Comparison of ENCODE assay signal across 27 cellular contexts in the genomic region with DNA sequence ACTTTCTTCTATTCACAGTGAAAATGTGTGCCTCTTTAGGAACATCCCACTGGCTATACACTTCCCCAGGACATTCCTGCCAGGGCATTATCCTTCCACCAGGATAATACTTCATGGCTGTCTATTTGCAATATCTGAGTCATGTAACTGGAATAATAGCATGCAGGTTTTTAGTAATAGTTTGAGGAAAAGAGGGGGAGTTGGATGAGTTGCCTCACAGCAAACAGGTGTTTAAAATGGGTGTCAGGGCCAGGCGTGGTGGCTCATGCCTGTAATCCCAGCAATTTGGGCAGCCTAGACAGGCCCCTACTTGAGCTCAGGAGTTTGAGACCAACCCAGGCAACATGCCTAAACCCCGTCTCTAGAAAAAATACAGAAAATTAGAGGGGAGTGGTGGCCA.
"Had no signal": no experiment of that assay in that cellular context is flagged by ENCODE, and none has a peak within 500 bp of the region (broad histone marks: within the 10 kb centered on the region; RNA-seq: fewer than 3 reads in every experiment).

No MANE protein-coding gene starts in this region.

- H3K27me3 Mint-ChIP-seq: activated CD4-positive, alpha-beta memory T cell treated with anti-CD3 and anti-CD28 coated beads, Interleukin-2, amount 10 ng/mL, durations not matched to agents 7 days and 5 days; activated CD4-positive, alpha-beta T cell treated with anti-CD3 and anti-CD28 coated beads, Interleukin-2, amount 10 ng/mL, durations not matched to agents 24 days and 14 days; dendritic cell treated with granulocyte-macrophage colony-stimulating factor and Interleukin-4, amounts not matched to agents 40 ng/mL and 50 ng/mL, for 4 days had no signal

- DNase-seq: activated CD4-positive, alpha-beta memory T cell treated with anti-CD3 and anti-CD28 coated beads, Interleukin-2, amount 10 ng/mL, durations not matched to agents 7 days and 5 days; activated CD4-positive, alpha-beta T cell treated with anti-CD3 and anti-CD28 coated beads, Interleukin-2, amount 10 ng/mL, durations not matched to agents 24 days and 14 days; activated effector memory CD4-positive, alpha-beta T cell treated with Interleukin-2 at 50 U/mL for 16 hours; activated naive CD4-positive, alpha-beta T cell treated with anti-CD3 and anti-CD28 coated beads for 36 hours; activated naive CD8-positive, alpha-beta T cell treated with anti-CD3 and anti-CD28 coated beads, Interleukin-2, amount 10 ng/mL, durations not matched to agents 7 days and 5 days; activated T-cell treated with anti-CD3 and anti-CD28 coated beads, Interleukin-2, amount 50 U/mL, for 72 hours; amygdala; body of pancreas; caudate nucleus; effector CD4-positive, alpha-beta T cell; heart left ventricle; islet precursor cell; left colon; naive thymus-derived CD4-positive, alpha-beta T cell; ovary; spleen; stimulated activated CD4-positive, alpha-beta T cell treated with anti-CD3 and anti-CD28 coated beads, Interleukin-4, amount 100 ng/mL, for 1 hour; stimulated activated naive CD4-positive, alpha-beta T cell; testis; trophoblast cell had no signal

- H3K4me1 Mint-ChIP-seq: activated CD4-positive, alpha-beta memory T cell treated with anti-CD3 and anti-CD28 coated beads, Interleukin-2, amount 10 ng/mL, durations not matched to agents 7 days and 5 days; activated CD4-positive, alpha-beta T cell treated with anti-CD3 and anti-CD28 coated beads, Interleukin-2, amount 10 ng/mL, durations not matched to agents 24 days and 14 days; activated naive CD8-positive, alpha-beta T cell treated with anti-CD3 and anti-CD28 coated beads, Interleukin-2, amount 10 ng/mL, durations not matched to agents 7 days and 5 days had no signal

- ATAC-seq: activated CD4-positive, CD25-positive, alpha-beta regulatory T cell treated with anti-CD3 and anti-CD28 coated beads, Interleukin-2, amount 50 U/mL, for 24 hours; activated T-cell treated with anti-CD3 and anti-CD28 coated beads, Interleukin-2, amount 50 U/mL, for 72 hours; body of pancreas; gastroesophageal sphincter; heart left ventricle; left colon; naive thymus-derived CD4-positive, alpha-beta T cell had no signal

- H3K9me3 ChIP-seq: body of pancreas, esophagus muscularis mucosa, gastroesophageal sphincter, heart left ventricle, ovary, prostate gland, spleen, testis had no signal

- H3K4me3 ChIP-seq: body of pancreas, esophagus muscularis mucosa, gastroesophageal sphincter, heart left ventricle, lung, ovary, prostate gland, spleen, testis had no signal

- H3K36me3 ChIP-seq: esophagus muscularis mucosa, gastroesophageal sphincter, heart left ventricle, ovary, prostate gland, spleen had no signal

- H3K36me3 Mint-ChIP-seq: activated naive CD8-positive, alpha-beta T cell treated with anti-CD3 and anti-CD28 coated beads, Interleukin-2, amount 10 ng/mL, durations not matched to agents 7 days and 5 days; naive thymus-derived CD4-positive, alpha-beta T cell had no signal

- H3K27ac ChIP-seq: body of pancreas, esophagus muscularis mucosa, gastroesophageal sphincter, heart left ventricle, ovary, prostate gland, spleen, testis, VCaP had no signal

- H3K27ac Mint-ChIP-seq: activated CD4-positive, alpha-beta memory T cell treated with anti-CD3 and anti-CD28 coated beads, Interleukin-2, amount 10 ng/mL, durations not matched to agents 7 days and 5 days; activated CD4-positive, alpha-beta T cell treated with anti-CD3 and anti-CD28 coated beads, Interleukin-2, amount 10 ng/mL, durations not matched to agents 24 days and 14 days; activated naive CD4-positive, alpha-beta T cell treated with anti-CD3 and anti-CD28 coated beads for 36 hours; activated naive CD8-positive, alpha-beta T cell treated with anti-CD3 and anti-CD28 coated beads, Interleukin-2, amount 10 ng/mL, durations not matched to agents 7 days and 5 days; activated T-cell treated with anti-CD3 and anti-CD28 coated beads, Interleukin-2, amount 50 U/mL, for 72 hours; dendritic cell treated with granulocyte-macrophage colony-stimulating factor and Interleukin-4, amounts not matched to agents 40 ng/mL and 50 ng/mL, for 4 days; naive thymus-derived CD4-positive, alpha-beta T cell had no signal

- H3K4me3 Mint-ChIP-seq: activated CD4-positive, alpha-beta memory T cell treated with anti-CD3 and anti-CD28 coated beads, Interleukin-2, amount 10 ng/mL, durations not matched to agents 7 days and 5 days; activated CD4-positive, alpha-beta T cell treated with anti-CD3 and anti-CD28 coated beads, Interleukin-2, amount 10 ng/mL, durations not matched to agents 24 days and 14 days; activated naive CD4-positive, alpha-beta T cell treated with anti-CD3 and anti-CD28 coated beads for 36 hours; activated naive CD8-positive, alpha-beta T cell treated with anti-CD3 and anti-CD28 coated beads, Interleukin-2, amount 10 ng/mL, durations not matched to agents 7 days and 5 days; activated T-cell treated with anti-CD3 and anti-CD28 coated beads, Interleukin-2, amount 50 U/mL, for 72 hours; dendritic cell treated with granulocyte-macrophage colony-stimulating factor and Interleukin-4, amounts not matched to agents 40 ng/mL and 50 ng/mL, for 4 days; naive thymus-derived CD4-positive, alpha-beta T cell had no signal

- H3K4me1 ChIP-seq: body of pancreas, esophagus muscularis mucosa, gastroesophageal sphincter, heart left ventricle, prostate gland, spleen, testis had no signal

- H3K27me3 ChIP-seq: body of pancreas, esophagus muscularis mucosa, gastroesophageal sphincter, heart left ventricle, ovary, spleen, testis had no signal

- H3K9me3 Mint-ChIP-seq: activated CD4-positive, alpha-beta memory T cell treated with anti-CD3 and anti-CD28 coated beads, Interleukin-2, amount 10 ng/mL, durations not matched to agents 7 days and 5 days; activated CD4-positive, alpha-beta T cell treated with anti-CD3 and anti-CD28 coated beads, Interleukin-2, amount 10 ng/mL, durations not matched to agents 24 days and 14 days; activated naive CD4-positive, alpha-beta T cell treated with anti-CD3 and anti-CD28 coated beads for 36 hours; activated naive CD8-positive, alpha-beta T cell treated with anti-CD3 and anti-CD28 coated beads, Interleukin-2, amount 10 ng/mL, durations not matched to agents 7 days and 5 days had no signal
